In the genomic region with DNA sequence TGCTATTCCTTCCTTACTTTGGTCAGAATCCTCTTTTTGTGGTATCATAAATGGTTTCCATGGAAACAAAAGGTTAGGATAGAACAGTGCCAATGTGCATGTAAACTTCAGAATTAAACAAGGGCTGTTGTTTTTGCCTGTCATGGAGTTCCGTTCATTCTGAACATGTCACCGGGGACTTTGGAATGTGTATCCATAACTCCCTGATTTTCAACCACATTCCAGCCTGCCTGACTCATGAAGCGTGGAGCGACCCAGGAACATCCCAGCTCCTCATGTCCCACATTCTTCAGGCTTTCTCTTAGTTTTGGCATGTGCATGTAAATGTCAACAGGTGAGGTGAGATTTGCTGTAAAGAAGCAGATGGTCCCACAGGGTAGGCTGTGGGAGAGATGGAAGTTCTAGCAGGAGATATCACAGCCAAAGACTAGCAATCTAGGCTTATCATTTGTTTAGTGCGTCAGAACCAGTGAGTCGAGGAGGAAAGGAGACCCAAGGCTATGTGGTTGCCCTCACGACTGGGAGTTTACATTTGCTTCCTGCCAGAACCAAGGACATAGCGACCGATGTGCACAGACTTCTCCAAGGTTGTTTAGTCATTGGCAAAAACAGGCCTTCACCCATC, we compare ENCODE assay signal across 15 cellular contexts. TPM values are rescaled to one million over a fixed set of nuclear protein-coding genes. Genes with fewer than 3 reads are reported as not detected.
DNase-seq lines count a peak whose midpoint lies in the region; FAIRE-seq and TF ChIP-seq lines count a peak whose summit lies in the region.
"Had no signal": no experiment of that assay in that cellular context is flagged by ENCODE, and none has a peak within 500 bp of the region (broad histone marks: within the 10 kb centered on the region; RNA-seq: fewer than 3 reads in every experiment).

No MANE protein-coding gene starts in this region.

- TF ChIP-seq POLR2A in lower leg skin (IDR thresholded peaks at IDR 0.05), result no peak

- intact Hi-C loops in lower leg skin (cut with DNase I; ENCODE audit: low total_unique reads), result loop anchor here (5.0 kb wide), 1 partner anchor 923 kb away; no protein-coding TSS in a partner anchor

- H2BK15ac ChIP-seq in mesendoderm (replicated peaks; ENCODE audit: low read depth), result no peak overlapping the region

- DNase-seq in Daoy (ENCODE audit: low read depth), result peak; percentile 71
- peak; percentile 94 for DNase-seq in NCI-H226
- peak; percentile 76 for DNase-seq in dedifferentiated amniotic fluid mesenchymal stem cell (ENCODE audit: extremely low spot score)
- DNase-seq in mesendoderm, result peak; percentile 90
- DNase-seq in NK-92 (lab: John Stamatoyannopoulos, UW; ENCODE audit: unreplicated experiment), result no peak
- no peak for DNase-seq in small intestine
- no peak for DNase-seq in lower leg skin (ENCODE audit: low spot score in 2 of 2)
- no peak for DNase-seq in NCI-H2227 (lab: John Stamatoyannopoulos, UW; ENCODE audit: unreplicated experiment)
- DNase-seq: COR-L47, NCI-H1417, NCI-H774, T-helper 1 cell had no signal

- H3K27ac ChIP-seq in mesendoderm (ENCODE audit: low read depth, low read length) (no peak overlapping the region), small intestine (ENCODE audit: low read depth in 1 of 2, low read length in 1 of 2) (no peak overlapping the region)
- H3K27ac ChIP-seq: prostate gland had no signal

- no peak overlapping the region for H2AK5ac ChIP-seq in mesendoderm (ENCODE audit: low read length)

- H3K18ac ChIP-seq in mesendoderm (ENCODE audit: low read length), result no peak overlapping the region

- H2BK120ac ChIP-seq in mesendoderm (ENCODE audit: low read depth, low read length), result no peak overlapping the region

- no peak overlapping the region for H3K9ac ChIP-seq in mesendoderm (ENCODE audit: low read length)

- no peaks in the 10 kb centered on the region for H3K79me1 ChIP-seq in mesendoderm (ENCODE audit: low read length)

- TF ChIP-seq CTCF in lower leg skin (IDR thresholded peaks at IDR 0.05), result no peak

- H3K56ac ChIP-seq in mesendoderm (ENCODE audit: low read length), result no peak overlapping the region

- H4K5ac ChIP-seq in mesendoderm (ENCODE audit: low read length), result no peak overlapping the region

- no peaks in the 10 kb centered on the region for H3K79me2 ChIP-seq in mesendoderm (ENCODE audit: control insufficient read depth, insufficient read depth, low read length)

- no peak overlapping the region for H4K8ac ChIP-seq in mesendoderm (ENCODE audit: low read depth, low read length)

- H3K36me3 ChIP-seq in mesendoderm (ENCODE audit: control insufficient read depth, insufficient read depth, low read length) (no peaks in the 10 kb centered on the region), small intestine (ENCODE audit: control insufficient read depth in 2 of 2, insufficient read depth in 2 of 2, low read length in 2 of 2) (no peaks in the 10 kb centered on the region)
- H3K36me3 ChIP-seq: esophagus muscularis mucosa, prostate gland had no signal

- H3K23ac ChIP-seq in mesendoderm (ENCODE audit: low read length), result no peak overlapping the region

- no peak for FAIRE-seq in small intestine (lab: Jason Lieb, UNC)
- FAIRE-seq: GM12891 had no signal

- H3K4me2 ChIP-seq in mesendoderm (ENCODE audit: low read length), result no peak overlapping the region

- no peak overlapping the region for H3K4ac ChIP-seq in mesendoderm (ENCODE audit: low read depth, low read length)

- no peak overlapping the region for H2BK5ac ChIP-seq in mesendoderm (ENCODE audit: low read length)

- no peaks in the 10 kb centered on the region for H3K4me1 ChIP-seq in mesendoderm (ENCODE audit: control insufficient read depth, low read depth, low read length)
- H3K4me1 ChIP-seq in small intestine (ENCODE audit: control insufficient read depth in 2 of 2, insufficient read depth in 1 of 2, low read depth in 1 of 2, low read length in 1 of 2), result no peaks in the 10 kb centered on the region
- H3K4me1 ChIP-seq: prostate gland had no signal

- no peaks in the 10 kb centered on the region for H3K9me3 ChIP-seq in small intestine (ENCODE audit: control insufficient read depth, low read depth)
- H3K9me3 ChIP-seq: esophagus muscularis mucosa, prostate gland had no signal

- no peak overlapping the region for H3K4me3 ChIP-seq in mesendoderm (ENCODE audit: low read length)
- no peak overlapping the region for H3K4me3 ChIP-seq in small intestine (ENCODE audit: low read depth in 1 of 2, low read length in 2 of 2)
- no peak overlapping the region for H3K4me3 ChIP-seq in lower leg skin (ENCODE audit: low read depth, poor library complexity, severe bottlenecking)
- H3K4me3 ChIP-seq: esophagus muscularis mucosa, prostate gland had no signal

- no CpG with 5 or more reads among the region's 9 CpGs for WGBS in mesendoderm (ENCODE audit: extremely low coverage, insufficient coverage, low lambda C conversion rate)
- WGBS in small intestine, 3 donors, result 59 to 65% (median 62%) methylated on average over 9 of the region's 9 CpGs
- WGBS in lower leg skin, 2 donors, result 51 to 54% methylated on average over 9 of the region's 9 CpGs

- H3K27me3 ChIP-seq in mesendoderm (ENCODE audit: insufficient read depth, low read length, poor library complexity) (no peaks in the 10 kb centered on the region), small intestine (ENCODE audit: control insufficient read depth in 2 of 2, insufficient read depth in 2 of 2, low read length in 2 of 2) (no peaks in the 10 kb centered on the region)
- H3K27me3 ChIP-seq: esophagus muscularis mucosa had no signal

RNA-seq across cellular contexts. Expression of gene DNAJC11, which starts 23.0 kb away (rescaled TPM):
- total RNA-seq in Daoy (2014; rRNA removed; shearing (Covaris generic)), result 45.7 and 48.3 TPM in 2 replicates
- polyA plus RNA-seq in mesendoderm (2013, experiment 1 of 2), result 83.5 TPM
- polyA plus RNA-seq in mesendoderm (2013, experiment 2 of 2), result 82.1 TPM
- polyA plus RNA-seq in small intestine, result 10 to 100 TPM; 37.8 to 52.6 (median 42.7) TPM
- 10 to 100 TPM; 22.1 to 37.1 (median 27.3) TPM for total RNA-seq in lower leg skin

Comparison
In these comparisons a context has a peak if more than half of its experiments do, and no peak if none do; other contexts are left out.
1. DNase-seq: peak in Daoy (single experiment), NCI-H226 (single experiment), dedifferentiated amniotic fluid mesenchymal stem cell (single experiment) and mesendoderm (single experiment); none in NK-92 (single experiment), small intestine (single experiment), lower leg skin (0 of 2) and NCI-H2227 (single experiment).